Comparison of ENCODE assay signal across 7 cellular contexts in the genomic region with DNA sequence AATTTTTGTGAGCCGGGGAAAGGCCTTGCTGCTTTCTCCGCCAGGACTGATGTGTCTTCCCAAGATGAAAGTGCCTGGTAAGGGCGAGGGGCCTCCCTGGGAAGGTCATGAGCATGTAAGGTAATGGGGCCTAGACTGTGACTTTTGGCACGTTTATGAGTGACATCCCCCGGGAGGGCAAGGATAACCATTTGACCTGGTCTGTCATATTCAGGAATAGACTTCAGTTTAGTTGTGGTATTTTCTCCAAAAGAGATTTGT. TPM values are rescaled to one million over a fixed set of nuclear protein-coding genes. Genes with fewer than 3 reads are reported as not detected.
DNase-seq lines count a peak whose midpoint lies in the region; ATAC-seq and TF ChIP-seq lines count a peak whose summit lies in the region.

No MANE protein-coding gene starts in this region.

- in situ Hi-C loops in GM13977 (cut with MboI; ENCODE audit: low pct_unique_long_range_greater_than_20kb, low sequenced_read_pairs, unreplicated experiment) (no loop called here), G401 (cut with HindIII; ENCODE audit: low sequenced_read_pairs) (no loop called here)

- H3K4me1 Mint-ChIP-seq in activated B cell treated with CpG ODN at 0.5 μM for 24 hours = peaks cover 45% of the 10 kb centered on the region

- ATAC-seq in HG03439 (IDR thresholded peaks at IDR 0.05; ENCODE audit: unreplicated experiment) = peak; percentile 8
- ATAC-seq in activated B cell treated with CpG ODN at 0.5 μM for 24 hours (ENCODE audit: low read depth) = no peak
- ATAC-seq in foreskin keratinocyte = no peak

- WGBS in ovary, 3 donors = 2 to 3% (median 2%) methylated on average over 5 of the region's 5 CpGs

- TF ChIP-seq POLR2A in ovary (IDR thresholded peaks at IDR 0.05) = no peak

- no peaks in the 10 kb centered on the region for H3K9me3 Mint-ChIP-seq in activated B cell treated with CpG ODN at 0.5 μM for 24 hours

- peak overlapping the region; percentile 95 for H3K4me3 Mint-ChIP-seq in activated B cell treated with CpG ODN at 0.5 μM for 24 hours

- no peaks in the 10 kb centered on the region for H3K27me3 Mint-ChIP-seq in activated B cell treated with CpG ODN at 0.5 μM for 24 hours

- no peaks in the 10 kb centered on the region for H3K27me3 ChIP-seq in foreskin keratinocyte
- no peaks in the 10 kb centered on the region for H3K27me3 ChIP-seq in ovary

- CTCF ChIA-PET in activated B cell treated with CpG ODN at 0.5 μM for 24 hours (lab: Charles Lee) = interaction anchor here (0.6 to 2.1 kb wide), 2 partner anchors 61 to 131 kb away, joined by 3 to 13 read pairs; no protein-coding TSS in a partner anchor

- no peak for TF ChIP-seq EP300 in ovary (IDR thresholded peaks at IDR 0.05)

- intact Hi-C loops in activated B cell treated with CpG ODN at 0.5 μM for 24 hours (cut with micrococcal nuclease) (loop anchor here (1.0 to 10.0 kb wide), 8 partner anchors 49 to 928 kb away; a partner anchor contains a TSS), ovary (cut with DNase I) (loop anchor here in 1 of 4 donors (10.0 kb wide), 1 partner anchor 130 kb away; a partner anchor contains a TSS)

- TF ChIP-seq CTCF in GM13977 (IDR thresholded peaks at IDR 0.05; ENCODE audit: extremely low read depth, insufficient read depth, missing control alignments) (no peak), activated B cell treated with CpG ODN at 0.5 μM for 24 hours (IDR thresholded peaks at IDR 0.05) (no peak), foreskin keratinocyte (conservative IDR thresholded peaks at IDR 0.05) (no peak), ovary (IDR thresholded peaks at IDR 0.05) (no peak)

- H3K36me3 Mint-ChIP-seq in activated B cell treated with CpG ODN at 0.5 μM for 24 hours (ENCODE audit: low read depth) = peaks cover 32% of the 10 kb centered on the region

- H3K27ac Mint-ChIP-seq in activated B cell treated with CpG ODN at 0.5 μM for 24 hours = peak overlapping the region; percentile 95

- DNase-seq in GM13977 (ENCODE audit: low spot score) (peak; percentile 48), activated B cell treated with CpG ODN at 0.5 μM for 24 hours (no peak), foreskin keratinocyte (no peak), ovary (peak in 1 of 5 donors; percentile 40), G401 (ENCODE audit: low spot score) (no peak), DMS114 treated with DMSO at 0.1 percent for 48 hours (lab: John Stamatoyannopoulos, UW; ENCODE audit: unreplicated experiment) (no peak)

- H3K36me3 ChIP-seq in ovary = no peaks in the 10 kb centered on the region

- H3K9me3 ChIP-seq in ovary = no peaks in the 10 kb centered on the region

- H3K4me3 ChIP-seq in ovary = peak overlapping the region; percentile 100

- peak overlapping the region; percentile 82 for H3K27ac ChIP-seq in foreskin keratinocyte
- peak overlapping the region; percentile 91 to 95 for H3K27ac ChIP-seq in ovary

- H3K4me1 ChIP-seq in foreskin keratinocyte = peaks cover 11% of the 10 kb centered on the region
- H3K4me1 ChIP-seq in ovary (ENCODE audit: insufficient read depth) = peaks cover 9% of the 10 kb centered on the region

- POLR2A ChIA-PET in activated B cell treated with CpG ODN at 0.5 μM for 24 hours (lab: Charles Lee) = interaction anchor here (0.6 to 3.7 kb wide), 16 partner anchors 10 to 504 kb away, joined by 3 to 49 read pairs (median 6); a partner anchor contains a TSS

RNA-seq across cellular contexts. Expression of a gene that starts 0.6 kb away (rescaled TPM):
- total RNA-seq in activated B cell treated with CpG ODN at 0.5 μM for 24 hours (281 and 303 TPM in 2 replicates), foreskin keratinocyte (330 and 340 TPM in 2 replicates), ovary (100 to 1,000 TPM; 383 to 530 (median 467) TPM)
- polyA plus RNA-seq in foreskin keratinocyte (274 and 309 TPM in 2 replicates), ovary (100 to 1,000 TPM; 408 to 540 TPM)
- 379 and 384 TPM in 2 replicates for total RNA-seq in G401 (2014; rRNA removed; shearing (Covaris generic))

RNA-seq across cellular contexts. Expression of a gene that starts 23.5 kb away (rescaled TPM):
- total RNA-seq in activated B cell treated with CpG ODN at 0.5 μM for 24 hours = 47.7 and 52.9 TPM in 2 replicates
- 28.3 and 31.4 TPM in 2 replicates for total RNA-seq in foreskin keratinocyte
- polyA plus RNA-seq in foreskin keratinocyte = 29.6 and 34.7 TPM in 2 replicates
- total RNA-seq in ovary = 10 to 100 TPM; 13.1 to 36.6 (median 28.5) TPM
- 10 to 100 TPM; 31.7 to 45.3 TPM for polyA plus RNA-seq in ovary
- 30.3 and 64.2 TPM in 2 replicates for total RNA-seq in G401 (2014; rRNA removed; shearing (Covaris generic))
